Comparison of ENCODE assay signal across 21 cellular contexts in the genomic region with DNA sequence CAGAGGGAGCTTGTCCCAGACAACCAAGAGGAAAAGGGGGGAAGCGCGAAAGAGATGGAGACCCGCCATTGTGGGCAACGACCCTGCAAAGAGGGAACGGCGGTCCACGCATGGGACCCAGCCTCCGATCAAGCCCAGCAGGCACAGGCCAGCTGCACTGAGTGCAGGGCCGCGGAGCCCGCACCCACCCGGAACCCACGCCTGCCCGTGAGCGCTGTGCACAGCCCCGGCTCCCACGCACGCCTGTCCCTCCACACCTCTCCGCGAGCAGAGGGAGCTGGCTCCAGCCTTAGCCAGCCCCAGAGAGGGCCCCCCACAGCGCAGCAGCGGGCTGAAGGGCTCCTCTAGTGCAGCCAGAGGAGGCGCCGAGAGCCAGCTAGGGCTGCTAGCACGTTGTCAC.
"Had no signal": no experiment of that assay in that cellular context is flagged by ENCODE, and none has a peak within 500 bp of the region (broad histone marks: within the 10 kb centered on the region; RNA-seq: fewer than 3 reads in every experiment).

No MANE protein-coding gene starts in this region.

- H3K27me3 ChIP-seq: dorsolateral prefrontal cortex, ovary, sigmoid colon, stomach, tibial artery had no signal

- H3K4me3 Mint-ChIP-seq: immature natural killer cell; natural killer cell treated with Interleukin-12 subunit alpha and Interleukin-12 subunit beta and Interleukin-15 and Interleukin-18, amount 100 ng/mL, for 72 hours; neural crest cell; stimulated activated naive B cell treated with anti-CD40 and anti-IgM and Interleukin-4, amounts not matched to agents 10 μg/mL and 1 μg/mL and 100 μg/mL, for 72 hours; type B pancreatic cell had no signal

- H3K4me1 ChIP-seq: lower lobe of right lung, psoas muscle, sigmoid colon, stomach, tibial artery had no signal

- H3K36me3 Mint-ChIP-seq: immature natural killer cell; stimulated activated naive B cell treated with anti-CD40 and anti-IgM and Interleukin-4, amounts not matched to agents 10 μg/mL and 1 μg/mL and 100 μg/mL, for 72 hours; type B pancreatic cell had no signal

- ATAC-seq: left ventricle myocardium superior; natural killer cell treated with Interleukin-12 subunit alpha and Interleukin-12 subunit beta and Interleukin-15 and Interleukin-18, amount 100 ng/mL, for 72 hours; psoas muscle had no signal

- DNase-seq: cerebellar nuclear complex; dorsolateral prefrontal cortex; effector CD4-positive, alpha-beta T cell; hypothalamus; immature natural killer cell; islet precursor cell; left ventricle myocardium superior; lower lobe of right lung; nucleus accumbens; ovary; right cardiac atrium; sigmoid colon; stimulated activated CD4-positive, alpha-beta T cell treated with anti-CD3 and anti-CD28 coated beads, Interleukin-2, amount 100 ng/mL, for 24 hours; stimulated activated CD4-positive, alpha-beta T cell treated with anti-CD3 and anti-CD28 coated beads, Interleukin-4, amount 100 ng/mL, for 24 hours; stimulated activated naive B cell treated with anti-CD40 and anti-IgM and Interleukin-4, amounts not matched to agents 10 μg/mL and 1 μg/mL and 100 μg/mL, for 72 hours; stomach; tibial artery had no signal

- H3K4me1 Mint-ChIP-seq: immature natural killer cell; neural crest cell; stimulated activated naive B cell treated with anti-CD40 and anti-IgM and Interleukin-4, amounts not matched to agents 10 μg/mL and 1 μg/mL and 100 μg/mL, for 72 hours had no signal

- H3K27ac Mint-ChIP-seq: immature natural killer cell; natural killer cell treated with Interleukin-12 subunit alpha and Interleukin-12 subunit beta and Interleukin-15 and Interleukin-18, amount 100 ng/mL, for 72 hours; stimulated activated naive B cell treated with anti-CD40 and anti-IgM and Interleukin-4, amounts not matched to agents 10 μg/mL and 1 μg/mL and 100 μg/mL, for 72 hours; type B pancreatic cell had no signal

- H3K4me3 ChIP-seq: dorsolateral prefrontal cortex, lower lobe of right lung, ovary, psoas muscle, sigmoid colon, stomach, tibial artery had no signal

- H3K27me3 Mint-ChIP-seq: natural killer cell treated with Interleukin-12 subunit alpha and Interleukin-12 subunit beta and Interleukin-15 and Interleukin-18, amount 100 ng/mL, for 72 hours; stimulated activated naive B cell treated with anti-CD40 and anti-IgM and Interleukin-4, amounts not matched to agents 10 μg/mL and 1 μg/mL and 100 μg/mL, for 72 hours; type B pancreatic cell had no signal

- H3K9me3 Mint-ChIP-seq: type B pancreatic cell had no signal

- H3K9me3 ChIP-seq: ovary had no signal

- H3K36me3 ChIP-seq: lower lobe of right lung, ovary, sigmoid colon, stomach, tibial artery had no signal

- H3K27ac ChIP-seq: dorsolateral prefrontal cortex, lower lobe of right lung, ovary, psoas muscle, sigmoid colon, stomach, tibial artery had no signal
